Comparison of ENCODE assay signal across 1 cellular context in the genomic region with DNA sequence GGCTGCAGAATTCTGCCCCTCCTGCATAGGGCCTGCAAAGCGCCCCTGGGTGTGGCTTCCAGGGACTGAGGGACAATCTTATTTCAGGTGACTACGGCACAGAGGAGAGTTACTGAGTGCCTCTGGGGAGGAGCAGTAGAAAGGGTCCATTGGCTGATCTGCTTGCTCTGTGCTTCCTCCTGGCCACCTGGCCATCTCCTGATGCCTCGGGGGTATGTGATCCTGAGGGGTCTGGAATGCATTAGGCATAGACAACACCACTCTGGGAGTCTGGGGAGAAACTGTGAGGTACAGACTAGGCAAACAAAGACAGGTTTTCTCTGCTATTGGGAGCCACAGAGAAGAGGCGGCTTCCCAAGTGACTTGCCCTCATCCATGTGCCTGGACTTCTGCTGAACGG.
TF ChIP-seq lines count a peak whose summit lies in the region.

No MANE protein-coding gene starts in this region.

TF ChIP-seq in SK-N-SH treated with all-trans-retinoic acid at 6 μM for 48 hours, 23 proteins besides CTCF, POLR2A, EP300 and RAD21 (continued from another document):
- TF ChIP-seq TSHZ2 (CRISPR knock-in tag; IDR thresholded peaks at IDR 0.05), result no peak
